ENCODE assay signal across 19 cellular contexts in the genomic region with DNA sequence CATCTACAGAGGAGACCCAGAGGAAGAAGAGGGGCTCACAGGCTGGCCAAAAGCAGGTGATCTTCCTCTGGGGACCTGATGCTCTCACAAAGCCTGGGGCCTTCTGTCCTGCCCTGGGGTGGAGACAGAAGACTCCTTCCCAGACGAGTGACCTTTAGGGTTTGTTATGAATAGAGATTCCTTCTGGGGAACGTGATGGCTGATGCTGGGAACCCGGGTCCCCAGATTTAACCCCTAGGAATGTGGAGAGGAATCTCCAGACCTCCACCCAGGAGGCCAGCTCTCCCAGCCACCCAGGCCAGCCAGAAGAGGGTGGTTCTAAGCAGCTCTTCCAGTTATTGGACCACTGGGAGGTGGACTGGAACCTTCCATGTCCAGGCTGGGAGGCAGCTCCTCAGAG. TPM values are rescaled to one million over a fixed set of nuclear protein-coding genes. Genes with fewer than 3 reads are reported as not detected.
DNase-seq lines count a peak whose midpoint lies in the region; ATAC-seq and TF ChIP-seq lines count a peak whose summit lies in the region.
"Had no signal": no experiment of that assay in that cellular context is flagged by ENCODE, and none has a peak within 500 bp of the region (broad histone marks: within the 10 kb centered on the region; RNA-seq: fewer than 3 reads in every experiment).

No MANE protein-coding gene starts in this region.

- peak overlapping the region; percentile 66; the same call in 1 of the 2 replicates for H4K91ac ChIP-seq in IMR-90 (ENCODE audit: insufficient read depth, low read depth, low read length)

- TF ChIP-seq CTCF in IMR-90 (conservative IDR thresholded peaks at IDR 0.05; ENCODE audit: low read depth, low read length) (no peak), coronary artery (IDR thresholded peaks at IDR 0.05) (no peak), osteoblast (IDR thresholded peaks at IDR 0.05; ENCODE audit: extremely low read depth, low read depth, low read length) (no peak), MM.1S (IDR thresholded peaks at IDR 0.05; ENCODE audit: low read length) (no peak)

- no peak overlapping the region for H3K4me2 ChIP-seq in IMR-90 (ENCODE audit: low read depth, low read length)
- H3K4me2 ChIP-seq in osteoblast (ENCODE audit: insufficient read depth, low read length), result no peak overlapping the region
- H3K4me2 ChIP-seq in MM.1S (ENCODE audit: low read depth, low read length), result no peak overlapping the region
- H3K4me2 ChIP-seq: KMS-11 had no signal

- no peak overlapping the region for H3K4me3 Mint-ChIP-seq in activated naive CD4-positive, alpha-beta T cell treated with anti-CD3 and anti-CD28 coated beads, Interleukin-2, amount 10 ng/mL, durations not matched to agents 7 days and 5 days

- no peak overlapping the region for H2AK9ac ChIP-seq in IMR-90 (replicated peaks; ENCODE audit: low read depth, low read length, poor library complexity)

- H3K9me3 Mint-ChIP-seq in activated naive CD4-positive, alpha-beta T cell treated with anti-CD3 and anti-CD28 coated beads, Interleukin-2, amount 10 ng/mL, durations not matched to agents 7 days and 5 days, result no peaks in the 10 kb centered on the region

- CTCF ChIA-PET in IMR-90 (lab: Yijun Ruan, JAX), result no interaction called here
- CTCF ChIA-PET in activated naive CD4-positive, alpha-beta T cell treated with anti-CD3 and anti-CD28 coated beads, Interleukin-2, amount 10 ng/mL, durations not matched to agents 7 days and 5 days (lab: Charles Lee), result no interaction called here

- POLR2A ChIA-PET in IMR-90 (lab: Charles Lee; ENCODE audit: unreplicated experiment), result no interaction called here

- H3K79me1 ChIP-seq in IMR-90 (ENCODE audit: low read depth in 1 of 2, low read length in 2 of 2), result no peaks in the 10 kb centered on the region

- no TSS peak for BruUV-seq in IMR-90 (replicated peaks; lab: Mats Ljungman, UMichigan)

- H3K18ac ChIP-seq in IMR-90 (ENCODE audit: low read depth, low read length), result peak overlapping the region; percentile 7; the same call in 1 of the 2 replicates

- H3K9ac ChIP-seq in IMR-90 (ENCODE audit: low read depth, low read length), result no peak overlapping the region
- H3K9ac ChIP-seq in MM.1S (ENCODE audit: low read length), result no peak overlapping the region
- H3K9ac ChIP-seq: KMS-11 had no signal

- H3K27ac ChIP-seq in IMR-90 (ENCODE audit: insufficient read depth, low read length), result peak overlapping the region; percentile 6; the same call in 1 of the 2 replicates
- peak overlapping the region; percentile 66 to 73 for H3K27ac ChIP-seq in coronary artery
- no peak overlapping the region for H3K27ac ChIP-seq in osteoblast (ENCODE audit: low read depth, low read length)
- no peak overlapping the region for H3K27ac ChIP-seq in MM.1S (ENCODE audit: low read length)
- H3K27ac ChIP-seq: C4-2B, KMS-11 had no signal

- H3K4me1 Mint-ChIP-seq in activated naive CD4-positive, alpha-beta T cell treated with anti-CD3 and anti-CD28 coated beads, Interleukin-2, amount 10 ng/mL, durations not matched to agents 7 days and 5 days, result peaks cover 4% of the 10 kb centered on the region

- peak; percentile 2; the same call in 1 of the 2 replicates for ATAC-seq in IMR-90 (ENCODE audit: low read depth)
- ATAC-seq in GM18858 (IDR thresholded peaks at IDR 0.05; ENCODE audit: unreplicated experiment), result no peak

- H3F3A ChIP-seq in MM.1S (ENCODE audit: insufficient read depth, low read length), result peaks cover 9% of the 10 kb centered on the region

- H3K4me1 ChIP-seq in IMR-90 (ENCODE audit: control insufficient read depth, insufficient read depth, low read length), result peaks cover 42% of the 10 kb centered on the region
- H3K4me1 ChIP-seq in osteoblast (ENCODE audit: insufficient read depth, low read length), result peaks cover 53% of the 10 kb centered on the region
- H3K4me1 ChIP-seq in MM.1S (ENCODE audit: low read length), result peaks cover 5% of the 10 kb centered on the region; the same call in 1 of the 2 replicates

- peak overlapping the region; percentile 43; the same call in 1 of the 2 replicates for H4K5ac ChIP-seq in IMR-90 (ENCODE audit: low read depth, low read length)

- H2BK120ac ChIP-seq in IMR-90 (ENCODE audit: low read depth, low read length), result no peak overlapping the region

- no peak for TF ChIP-seq POLR2A in IMR-90 (IDR thresholded peaks at IDR 0.05; ENCODE audit: low read depth, low read length)

- H3K36me3 Mint-ChIP-seq in activated naive CD4-positive, alpha-beta T cell treated with anti-CD3 and anti-CD28 coated beads, Interleukin-2, amount 10 ng/mL, durations not matched to agents 7 days and 5 days, result no peaks in the 10 kb centered on the region

- H3K27me3 Mint-ChIP-seq in activated naive CD4-positive, alpha-beta T cell treated with anti-CD3 and anti-CD28 coated beads, Interleukin-2, amount 10 ng/mL, durations not matched to agents 7 days and 5 days, result peaks cover 4% of the 10 kb centered on the region

- intact Hi-C loops in IMR-90 (cut with micrococcal nuclease), result loop anchor here (10.0 kb wide), 1 partner anchor 1076 kb away; no protein-coding TSS in a partner anchor

- peaks cover 6% of the 10 kb centered on the region; the same call in 1 of the 2 replicates for H3K9me3 ChIP-seq in IMR-90 (ENCODE audit: control insufficient read depth, insufficient read depth, low read length)
- no peaks in the 10 kb centered on the region for H3K9me3 ChIP-seq in osteoblast (ENCODE audit: low read depth, low read length)
- no peaks in the 10 kb centered on the region for H3K9me3 ChIP-seq in MM.1S (replicated peaks; ENCODE audit: insufficient read depth, low read length)

- H2AFZ ChIP-seq in IMR-90 (replicated peaks; ENCODE audit: low read length, poor library complexity) (no peak overlapping the region), osteoblast (ENCODE audit: low read length) (peak overlapping the region; percentile 18), MM.1S (ENCODE audit: low read length) (no peak overlapping the region)

- H4K20me1 ChIP-seq in IMR-90 (ENCODE audit: insufficient read depth, low read length), result no peaks in the 10 kb centered on the region
- H4K20me1 ChIP-seq in osteoblast (ENCODE audit: insufficient read depth, low read length), result no peaks in the 10 kb centered on the region
- no peaks in the 10 kb centered on the region for H4K20me1 ChIP-seq in MM.1S (ENCODE audit: insufficient read depth, low read length)

- no peak overlapping the region for H3K23ac ChIP-seq in IMR-90 (ENCODE audit: low read depth, low read length)

- no CpG with 5 or more reads among the region's 3 CpGs for WGBS in IMR-90 (ENCODE audit: extremely low coverage in 2 of 2, insufficient read length in 1 of 2), 2 experiments

- dilution Hi-C loops in IMR-90 (cut with HindIII; ENCODE audit: low sequenced_read_pairs, unreplicated experiment), result no loop called here

- no peak overlapping the region for H3K14ac ChIP-seq in IMR-90 (replicated peaks; ENCODE audit: low read depth, low read length)

- H3K27me3 ChIP-seq in IMR-90 (ENCODE audit: control insufficient read depth, insufficient read depth, low read length), result no peaks in the 10 kb centered on the region
- H3K27me3 ChIP-seq in osteoblast (ENCODE audit: insufficient read depth, low read length), result no peaks in the 10 kb centered on the region
- peaks cover 93% of the 10 kb centered on the region for H3K27me3 ChIP-seq in MM.1S (replicated peaks; ENCODE audit: insufficient read depth, low read length)

- no peak overlapping the region for H3K27ac Mint-ChIP-seq in activated naive CD4-positive, alpha-beta T cell treated with anti-CD3 and anti-CD28 coated beads, Interleukin-2, amount 10 ng/mL, durations not matched to agents 7 days and 5 days

- no peak overlapping the region for H3K4me3 ChIP-seq in IMR-90 (ENCODE audit: insufficient read depth, low read depth, low read length)
- H3K4me3 ChIP-seq in coronary artery, result no peak overlapping the region
- H3K4me3 ChIP-seq in osteoblast (ENCODE audit: insufficient read depth, low read length), result no peak overlapping the region
- no peak overlapping the region for H3K4me3 ChIP-seq in MM.1S (ENCODE audit: low read length)

- H2BK15ac ChIP-seq in IMR-90 (ENCODE audit: low read depth, low read length), result peak overlapping the region; percentile 86; the same call in 2 of the 3 replicates

- H2AK5ac ChIP-seq in IMR-90 (ENCODE audit: low read depth, low read length), result peak overlapping the region; percentile 66; the same call in 1 of the 2 replicates

- no peak overlapping the region for H3K56ac ChIP-seq in IMR-90 (ENCODE audit: extremely low read depth, insufficient read depth, low read length)

- in situ Hi-C loops in IMR-90 (cut with MboI; ENCODE audit: low sequenced_read_pairs), result no loop called here

- H2BK20ac ChIP-seq in IMR-90 (ENCODE audit: low read depth, low read length), result peak overlapping the region; percentile 48

- TF ChIP-seq RAD21 in IMR-90 (IDR thresholded peaks at IDR 0.05; ENCODE audit: low read length), result no peak

- DNase-seq in IMR-90 (no peak), coronary artery (ENCODE audit: low spot score) (no peak), osteoblast (ENCODE audit: insufficient read length, low spot score, missing footprints) (no peak), kidney tubule cell (ENCODE audit: low spot score) (no peak), MM.1S (no peak)
- no peak for DNase-seq in activated naive CD4-positive, alpha-beta T cell treated with anti-CD3 and anti-CD28 coated beads, Interleukin-2, amount 10 ng/mL, durations not matched to agents 7 days and 5 days
- DNase-seq: DMS53, EL, GF-D8, NCI-H1105, NCI-H2029 treated with DMSO at 0.1 percent for 48 hours, NCI-H2171, NCI-H526 treated with DMSO at 0.1 percent for 48 hours, SHP77 had no signal

- H4K8ac ChIP-seq in IMR-90 (ENCODE audit: low read depth in 2 of 2, low read length in 2 of 2), result peak overlapping the region in 1 of 2 experiments; percentile 43; a peak in 1 of 4 replicates

- H2BK5ac ChIP-seq in IMR-90 (ENCODE audit: low read depth, low read length, poor library complexity, severe bottlenecking), result no peak overlapping the region

- H3K79me2 ChIP-seq in osteoblast (ENCODE audit: insufficient read depth, low read length) (no peaks in the 10 kb centered on the region), MM.1S (ENCODE audit: low read length) (no peaks in the 10 kb centered on the region)

- H3K9me2 ChIP-seq in MM.1S (replicated peaks; ENCODE audit: insufficient read depth, low read length), result no peaks in the 10 kb centered on the region

- peaks cover 12% of the 10 kb centered on the region for H3K9me1 ChIP-seq in IMR-90 (ENCODE audit: insufficient read depth, low read length)

- H3K4ac ChIP-seq in IMR-90 (ENCODE audit: low read depth, low read length), result 0 out of 2 replicates have a peak overlapping the region, but pooled peaks have one; percentile 2

- H3K36me3 ChIP-seq in IMR-90 (ENCODE audit: control insufficient read depth, insufficient read depth, low read length), result no peaks in the 10 kb centered on the region
- no peaks in the 10 kb centered on the region for H3K36me3 ChIP-seq in osteoblast (ENCODE audit: insufficient read depth, low read length)
- no peaks in the 10 kb centered on the region for H3K36me3 ChIP-seq in MM.1S (replicated peaks; ENCODE audit: insufficient read depth, low read length)

RNA-seq across cellular contexts. Expression of a gene that starts 16.8 kb away (rescaled TPM):
- total RNA-seq in IMR-90 (2012; rRNA removed) (not detected in 2 replicates), osteoblast (520 and 687 TPM in 2 replicates)
- not detected in 2 replicates for polyA plus RNA-seq in IMR-90 (2012; rRNA removed)
- 0.12 TPM in 1 of 2 replicates, not detected in the other for polyA plus RNA-seq in IMR-90 (2012; cell fraction: cytosol; rRNA removed)
- 0.02 and 0.13 TPM in 2 replicates for polyA plus RNA-seq in IMR-90 (2012; cell fraction: nucleus; rRNA removed; ENCODE audit: low replicate concordance)
- total RNA-seq: H1, RPMI7951 had no signal
- polyA plus RNA-seq: H1 had no signal

RNA-seq across cellular contexts. Expression of a gene that starts 46.9 kb away (rescaled TPM):
- total RNA-seq in IMR-90 (2012; rRNA removed) (6.9 and 8.1 TPM in 2 replicates), osteoblast (15.9 and 37.1 TPM in 2 replicates)
- 11.0 and 11.6 TPM in 2 replicates for polyA plus RNA-seq in IMR-90 (2012; rRNA removed)
- 9.8 and 15.3 TPM in 2 replicates for polyA plus RNA-seq in IMR-90 (2012; cell fraction: cytosol; rRNA removed)
- 31.5 and 33.0 TPM in 2 replicates for polyA plus RNA-seq in IMR-90 (2012; cell fraction: nucleus; rRNA removed; ENCODE audit: low replicate concordance)

RNA-seq across cellular contexts. Expression of a gene that starts 47.3 kb away (rescaled TPM):
- not detected in 2 replicates for total RNA-seq in IMR-90 (2012; rRNA removed)
- polyA plus RNA-seq in IMR-90 (2012; rRNA removed), result not detected in 2 replicates
- polyA plus RNA-seq in IMR-90 (2012; cell fraction: cytosol; rRNA removed), result not detected in 2 replicates
- polyA plus RNA-seq in IMR-90 (2012; cell fraction: nucleus; rRNA removed; ENCODE audit: low replicate concordance), result not detected in 2 replicates
- 81.3 and 121 TPM in 2 replicates for total RNA-seq in osteoblast
- total RNA-seq: RPMI7951 had no signal

Comparison
In these comparisons a context has a peak if more than half of its experiments do, and no peak if none do; other contexts are left out.
1. H3K27ac ChIP-seq: peak in IMR-90 (single experiment) and coronary artery (2 of 2); none in osteoblast (single experiment) and MM.1S (single experiment).
2. RNA of a gene that starts 16.8 kb away (total RNA-seq): 520 to 687 TPM in osteoblast; not detected in IMR-90; every median in the first group is over 100 times any median in the second.
3. RNA of a gene that starts 47.3 kb away (total RNA-seq): 81.3 to 121 TPM in osteoblast; not detected in IMR-90; every median in the first group is over 10 times any median in the second.